Comparison of ENCODE assay signal across 23 cellular contexts in the genomic region with DNA sequence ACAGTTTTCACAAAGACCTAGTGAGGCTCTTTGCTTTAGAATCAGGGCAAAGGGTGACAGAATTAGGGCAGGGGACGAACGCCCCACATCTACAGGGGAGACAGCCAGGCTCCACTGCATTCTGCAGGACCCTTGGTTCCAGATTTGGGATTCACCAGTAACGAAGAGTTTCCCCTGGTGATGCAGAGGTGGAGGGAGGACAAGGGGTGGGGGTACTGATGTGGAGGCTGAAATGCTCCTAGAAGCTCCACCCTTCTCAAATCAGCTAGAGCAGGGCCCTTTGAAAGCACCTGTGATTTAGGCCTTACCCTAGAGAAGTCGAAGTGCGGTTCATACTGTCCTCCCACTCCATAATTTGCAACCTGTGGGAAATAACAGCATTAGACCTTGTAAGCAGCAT. TPM values are rescaled to one million over a fixed set of nuclear protein-coding genes. Genes with fewer than 3 reads are reported as not detected.
DNase-seq lines count a peak whose midpoint lies in the region; ATAC-seq, FAIRE-seq and TF ChIP-seq lines count a peak whose summit lies in the region.
"Had no signal": no experiment of that assay in that cellular context is flagged by ENCODE, and none has a peak within 500 bp of the region (broad histone marks: within the 10 kb centered on the region; RNA-seq: fewer than 3 reads in every experiment).

No MANE protein-coding gene starts in this region.

- TF ChIP-seq CTCF in bronchial epithelial cell (IDR thresholded peaks at IDR 0.05; ENCODE audit: insufficient read depth, low read length, severe bottlenecking) (no peak), esophagus muscularis mucosa (IDR thresholded peaks at IDR 0.05) (no peak), type B pancreatic cell (conservative IDR thresholded peaks at IDR 0.05) (no peak)

- H3K4me1 ChIP-seq in esophagus muscularis mucosa = peaks cover 0 to 7% (median 0%) of the 10 kb centered on the region in 4 donors

- ATAC-seq in GM19324 (IDR thresholded peaks at IDR 0.05; ENCODE audit: low FRiP score, unreplicated experiment) = no peak
- ATAC-seq: CD8-positive, alpha-beta T cell; GM23338; HCT116 had no signal

- H3K9me3 Mint-ChIP-seq in type B pancreatic cell = no peaks in the 10 kb centered on the region
- H3K9me3 Mint-ChIP-seq: CD4-positive, CD25-positive, alpha-beta regulatory T cell; CD8-positive, alpha-beta T cell; GM23338; H9 had no signal

- TF ChIP-seq EP300 in esophagus muscularis mucosa (IDR thresholded peaks at IDR 0.05) = no peak

- H3K27ac Mint-ChIP-seq in type B pancreatic cell = no peak overlapping the region
- H3K27ac Mint-ChIP-seq: B cell; CD4-positive, CD25-positive, alpha-beta regulatory T cell; CD8-positive, alpha-beta T cell; GM23338 had no signal

- no peak overlapping the region for H3K4me3 Mint-ChIP-seq in type B pancreatic cell
- H3K4me3 Mint-ChIP-seq: B cell; CD4-positive, CD25-positive, alpha-beta regulatory T cell; CD8-positive, alpha-beta T cell; GM23338; H9 had no signal

- no peaks in the 10 kb centered on the region for H3K9me3 ChIP-seq in esophagus muscularis mucosa
- H3K9me3 ChIP-seq: Caco-2 had no signal

- TF ChIP-seq POLR2A in esophagus muscularis mucosa (IDR thresholded peaks at IDR 0.05; ENCODE audit: low read depth) = no peak

- H3K36me3 ChIP-seq in bronchial epithelial cell (ENCODE audit: control insufficient read depth, insufficient read depth, low read length) (peaks cover 14% of the 10 kb centered on the region), esophagus muscularis mucosa (peaks cover 37 to 96% (median 88%) of the 10 kb centered on the region in 4 donors)

- H3K27me3 ChIP-seq in bronchial epithelial cell (ENCODE audit: control insufficient read depth, insufficient read depth, low read length) (no peaks in the 10 kb centered on the region), esophagus muscularis mucosa (no peaks in the 10 kb centered on the region)
- H3K27me3 ChIP-seq: BLaER1 had no signal

- DNase-seq in activated CD8-positive, alpha-beta memory T cell treated with anti-CD3 and anti-CD28 coated beads for 24 hours = peak; percentile 24
- DNase-seq in activated CD8-positive, alpha-beta memory T cell treated with anti-CD3 and anti-CD28 coated beads, Interleukin-2, amount 50 U/mL, for 4 hours = no peak
- DNase-seq in bronchial epithelial cell (ENCODE audit: low read depth) = no peak
- peak; percentile 79 for DNase-seq in esophagus muscularis mucosa (ENCODE audit: extremely low spot score)
- DNase-seq in type B pancreatic cell (ENCODE audit: extremely low spot score, unreplicated experiment) = peak; percentile 13
- no peak for DNase-seq in OCI-M1 (lab: John Stamatoyannopoulos, UW)
- no peak for DNase-seq in SIG-M5 (lab: John Stamatoyannopoulos, UW)
- DNase-seq: Caco-2; CD4-positive, CD25-positive, alpha-beta regulatory T cell; CD8-positive, alpha-beta T cell; DMS153; DND-41; H9 had no signal

- H3K4me3 ChIP-seq in bronchial epithelial cell (ENCODE audit: low read depth, low read length) (no peak overlapping the region), esophagus muscularis mucosa (no peak overlapping the region)
- H3K4me3 ChIP-seq: BLaER1, GM23338 had no signal

- peaks cover 33% of the 10 kb centered on the region for H3K36me3 Mint-ChIP-seq in type B pancreatic cell
- H3K36me3 Mint-ChIP-seq: CD4-positive, CD25-positive, alpha-beta regulatory T cell; CD8-positive, alpha-beta T cell had no signal

- H3K27ac ChIP-seq in esophagus muscularis mucosa (replicated peaks in 1 of 4) = no peak overlapping the region
- H3K27ac ChIP-seq: 22Rv1, BLaER1, C4-2B had no signal

- H3K27me3 Mint-ChIP-seq in type B pancreatic cell = no peaks in the 10 kb centered on the region
- H3K27me3 Mint-ChIP-seq: B cell; CD4-positive, CD25-positive, alpha-beta regulatory T cell had no signal

- peak; percentile 36 for FAIRE-seq in bronchial epithelial cell (lab: Jason Lieb, UNC)
- FAIRE-seq: A204.1, G401.6, GM12892 had no signal

- intact Hi-C loops in esophagus muscularis mucosa (cut with DNase I) = no loop called here

- 91% methylated on average over 5 of the region's 5 CpGs for whole genome bisulfite sequencing in esophagus muscularis mucosa

- H3K4me1 Mint-ChIP-seq in type B pancreatic cell (ENCODE audit: unreplicated experiment) = peaks cover 4% of the 10 kb centered on the region
- H3K4me1 Mint-ChIP-seq: B cell; CD4-positive, CD25-positive, alpha-beta regulatory T cell; GM23338; H9 had no signal

RNA-seq across cellular contexts. Expression of gene P4HA2, which starts 29.1 kb away (rescaled TPM):
- total RNA-seq in bronchial epithelial cell = 174 and 190 TPM in 2 replicates
- 10 to 100 TPM; 28.8 to 44.7 (median 30.8) TPM for total RNA-seq in esophagus muscularis mucosa
- total RNA-seq in type B pancreatic cell (ENCODE audit: low replicate concordance) = 38.5 and 56.3 TPM in 2 replicates
- total RNA-seq: CD4-positive, CD25-positive, alpha-beta regulatory T cell; CD8-positive, alpha-beta T cell had no signal

RNA-seq across cellular contexts. Expression of gene PDLIM4, which starts 58.9 kb away (rescaled TPM):
- total RNA-seq in bronchial epithelial cell (12.9 and 18.8 TPM in 2 replicates), esophagus muscularis mucosa (100 to 1,000 TPM in 3 of 4 donors, 10 to 100 TPM in 1; 59.4 to 199 (median 134) TPM), type B pancreatic cell (ENCODE audit: low replicate concordance) (40.0 and 43.8 TPM in 2 replicates)
- total RNA-seq: B cell; Caco-2; CD4-positive, CD25-positive, alpha-beta regulatory T cell; CD8-positive, alpha-beta T cell had no signal

Comparison
In these comparisons a context has a peak if more than half of its experiments do, and no peak if none do; other contexts are left out.
1. DNase-seq: peak in activated CD8-positive, alpha-beta memory T cell treated with anti-CD3 and anti-CD28 coated beads for 24 hours (single experiment), esophagus muscularis mucosa (single experiment) and type B pancreatic cell (single experiment); none in activated CD8-positive, alpha-beta memory T cell treated with anti-CD3 and anti-CD28 coated beads, Interleukin-2, amount 50 U/mL, for 4 hours (single experiment), bronchial epithelial cell (single experiment), OCI-M1 (single experiment) and SIG-M5 (single experiment).